1 cellular context compared by ENCODE assay signal in the genomic region with DNA sequence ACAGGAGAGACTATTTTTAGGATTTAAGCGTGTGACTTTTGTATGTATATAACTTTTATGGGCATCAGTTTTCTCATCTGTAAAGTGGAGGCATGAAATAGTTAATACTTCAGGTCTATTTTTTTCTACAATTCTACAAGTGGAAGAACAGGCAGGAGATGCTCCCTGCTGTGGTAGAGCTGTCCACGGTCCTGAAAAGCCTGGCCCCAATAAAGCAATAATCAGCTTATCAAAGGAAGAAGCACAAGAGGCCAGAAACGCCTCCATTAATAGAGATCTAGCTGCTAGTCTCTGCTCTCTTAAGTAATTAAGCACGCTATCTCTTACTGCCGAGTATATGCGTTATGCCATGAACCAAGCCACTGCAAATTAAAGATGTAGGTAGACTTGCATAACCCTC.
TF ChIP-seq lines count a peak whose summit lies in the region.

No MANE protein-coding gene starts in this region.

TF ChIP-seq in GM12878, 131 proteins besides CTCF, POLR2A, EP300 and RAD21 (continued from another document):
- TF ChIP-seq, protein P1, sequence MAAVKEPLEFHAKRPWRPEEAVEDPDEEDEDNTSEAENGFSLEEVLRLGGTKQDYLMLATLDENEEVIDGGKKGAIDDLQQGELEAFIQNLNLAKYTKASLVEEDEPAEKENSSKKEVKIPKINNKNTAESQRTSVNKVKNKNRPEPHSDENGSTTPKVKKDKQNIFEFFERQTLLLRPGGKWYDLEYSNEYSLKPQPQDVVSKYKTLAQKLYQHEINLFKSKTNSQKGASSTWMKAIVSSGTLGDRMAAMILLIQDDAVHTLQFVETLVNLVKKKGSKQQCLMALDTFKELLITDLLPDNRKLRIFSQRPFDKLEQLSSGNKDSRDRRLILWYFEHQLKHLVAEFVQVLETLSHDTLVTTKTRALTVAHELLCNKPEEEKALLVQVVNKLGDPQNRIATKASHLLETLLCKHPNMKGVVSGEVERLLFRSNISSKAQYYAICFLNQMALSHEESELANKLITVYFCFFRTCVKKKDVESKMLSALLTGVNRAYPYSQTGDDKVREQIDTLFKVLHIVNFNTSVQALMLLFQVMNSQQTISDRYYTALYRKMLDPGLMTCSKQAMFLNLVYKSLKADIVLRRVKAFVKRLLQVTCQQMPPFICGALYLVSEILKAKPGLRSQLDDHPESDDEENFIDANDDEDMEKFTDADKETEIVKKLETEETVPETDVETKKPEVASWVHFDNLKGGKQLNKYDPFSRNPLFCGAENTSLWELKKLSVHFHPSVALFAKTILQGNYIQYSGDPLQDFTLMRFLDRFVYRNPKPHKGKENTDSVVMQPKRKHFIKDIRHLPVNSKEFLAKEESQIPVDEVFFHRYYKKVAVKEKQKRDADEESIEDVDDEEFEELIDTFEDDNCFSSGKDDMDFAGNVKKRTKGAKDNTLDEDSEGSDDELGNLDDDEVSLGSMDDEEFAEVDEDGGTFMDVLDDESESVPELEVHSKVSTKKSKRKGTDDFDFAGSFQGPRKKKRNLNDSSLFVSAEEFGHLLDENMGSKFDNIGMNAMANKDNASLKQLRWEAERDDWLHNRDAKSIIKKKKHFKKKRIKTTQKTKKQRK (IDR thresholded peaks at IDR 0.05; ENCODE audit: low read depth, low read length) = no peak
